Comparison of ENCODE assay signal across 1 cellular context in genomic region chr2:202687276-202687675, GRCh38.
A peak's percentile ranks its signal among the peaks of the same experiment; 100 is the strongest.
TF ChIP-seq lines count a peak whose summit lies in the region.

No MANE protein-coding gene starts in this region.

TF ChIP-seq in HepG2, 621 proteins besides CTCF, POLR2A, EP300 and RAD21 (continued from another document):
- TF ChIP-seq TERF1 (CRISPR knock-in tag; IDR thresholded peaks at IDR 0.05): no peak
- TF ChIP-seq ZNF484 (CRISPR knock-in tag; IDR thresholded peaks at IDR 0.05; ENCODE audit: borderline replicate concordance, low read depth): no peak
- TF ChIP-seq CHCHD3 (CRISPR knock-in tag; IDR thresholded peaks at IDR 0.05): no peak
- TF ChIP-seq, protein P1, sequence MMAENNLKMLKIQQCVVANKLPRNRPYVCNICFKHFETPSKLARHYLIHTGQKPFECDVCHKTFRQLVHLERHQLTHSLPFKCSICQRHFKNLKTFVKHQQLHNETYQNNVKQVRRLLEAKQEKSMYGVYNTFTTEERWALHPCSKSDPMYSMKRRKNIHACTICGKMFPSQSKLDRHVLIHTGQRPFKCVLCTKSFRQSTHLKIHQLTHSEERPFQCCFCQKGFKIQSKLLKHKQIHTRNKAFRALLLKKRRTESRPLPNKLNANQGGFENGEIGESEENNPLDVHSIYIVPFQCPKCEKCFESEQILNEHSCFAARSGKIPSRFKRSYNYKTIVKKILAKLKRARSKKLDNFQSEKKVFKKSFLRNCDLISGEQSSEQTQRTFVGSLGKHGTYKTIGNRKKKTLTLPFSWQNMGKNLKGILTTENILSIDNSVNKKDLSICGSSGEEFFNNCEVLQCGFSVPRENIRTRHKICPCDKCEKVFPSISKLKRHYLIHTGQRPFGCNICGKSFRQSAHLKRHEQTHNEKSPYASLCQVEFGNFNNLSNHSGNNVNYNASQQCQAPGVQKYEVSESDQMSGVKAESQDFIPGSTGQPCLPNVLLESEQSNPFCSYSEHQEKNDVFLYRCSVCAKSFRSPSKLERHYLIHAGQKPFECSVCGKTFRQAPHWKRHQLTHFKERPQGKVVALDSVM (CRISPR knock-in tag; IDR thresholded peaks at IDR 0.05): peak; percentile 37; the same call in 1 of the 2 replicates
- TF ChIP-seq ZBTB1 (CRISPR knock-in tag; IDR thresholded peaks at IDR 0.05; ENCODE audit: borderline replicate concordance): no peak
- peak; percentile 83 to 87 for TF ChIP-seq NR2F1 (CRISPR knock-in tag; IDR thresholded peaks at IDR 0.05)
- TF ChIP-seq KLF11 (CRISPR knock-in tag; IDR thresholded peaks at IDR 0.05): no peak
- TF ChIP-seq U2AF2 (IDR thresholded peaks at IDR 0.05; ENCODE audit: low read depth, low read length): no peak
- no peak for TF ChIP-seq MIER3 (CRISPR knock-in tag; IDR thresholded peaks at IDR 0.05; ENCODE audit: borderline replicate concordance)
- no peak for TF ChIP-seq FOXP1 (IDR thresholded peaks at IDR 0.05)
- peak; percentile 41; the same call in 1 of the 2 replicates for TF ChIP-seq FOXP1 (CRISPR knock-in tag; IDR thresholded peaks at IDR 0.05)
- TF ChIP-seq HOMEZ (CRISPR knock-in tag; IDR thresholded peaks at IDR 0.05; ENCODE audit: low read depth): peak; percentile 75; the same call in 1 of the 2 replicates
- 0 out of 2 replicates have a peak, but pooled peaks have one; percentile 22 for TF ChIP-seq FOXP4 (CRISPR knock-in tag; IDR thresholded peaks at IDR 0.05)
- TF ChIP-seq NKX3-1 (CRISPR knock-in tag; IDR thresholded peaks at IDR 0.05): no peak
- TF ChIP-seq ZBTB21 (CRISPR knock-in tag; IDR thresholded peaks at IDR 0.05): 0 out of 2 replicates have a peak, but pooled peaks have one; percentile 31
- 0 out of 2 replicates have a peak, but pooled peaks have one; percentile 22 for TF ChIP-seq ERF (CRISPR knock-in tag; IDR thresholded peaks at IDR 0.05)
- TF ChIP-seq ZBTB49 (CRISPR knock-in tag; IDR thresholded peaks at IDR 0.05; ENCODE audit: borderline replicate concordance): no peak
- no peak for TF ChIP-seq MYPOP (CRISPR knock-in tag; IDR thresholded peaks at IDR 0.05)
- no peak for TF ChIP-seq ZSCAN20 (CRISPR knock-in tag; IDR thresholded peaks at IDR 0.05; ENCODE audit: borderline replicate concordance)
- TF ChIP-seq TEAD3 (CRISPR knock-in tag; optimal IDR thresholded peaks at IDR 0.05; ENCODE audit: borderline replicate concordance): peak; percentile 43
- no peak for TF ChIP-seq CREB1 (IDR thresholded peaks at IDR 0.05)
- TF ChIP-seq CREB1 (CRISPR knock-in tag; IDR thresholded peaks at IDR 0.05): no peak
- peak; percentile 61 for TF ChIP-seq ZMYM4 (CRISPR knock-in tag; IDR thresholded peaks at IDR 0.05)
- TF ChIP-seq NCOA2 (CRISPR knock-in tag; IDR thresholded peaks at IDR 0.05): peak; percentile 29; the same call in 1 of the 2 replicates
- TF ChIP-seq ZNF629 (CRISPR knock-in tag; conservative IDR thresholded peaks at IDR 0.05): no peak
- no peak for TF ChIP-seq E2F2 (CRISPR knock-in tag; IDR thresholded peaks at IDR 0.05; ENCODE audit: borderline replicate concordance)
- peak; percentile 63 for TF ChIP-seq GATAD2A (CRISPR knock-in tag; IDR thresholded peaks at IDR 0.05)
- TF ChIP-seq, protein P2, sequence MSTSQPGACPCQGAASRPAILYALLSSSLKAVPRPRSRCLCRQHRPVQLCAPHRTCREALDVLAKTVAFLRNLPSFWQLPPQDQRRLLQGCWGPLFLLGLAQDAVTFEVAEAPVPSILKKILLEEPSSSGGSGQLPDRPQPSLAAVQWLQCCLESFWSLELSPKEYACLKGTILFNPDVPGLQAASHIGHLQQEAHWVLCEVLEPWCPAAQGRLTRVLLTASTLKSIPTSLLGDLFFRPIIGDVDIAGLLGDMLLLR (CRISPR knock-in tag; IDR thresholded peaks at IDR 0.05): no peak
- peak; percentile 47; the same call in 1 of the 2 replicates for TF ChIP-seq BCL6 (CRISPR knock-in tag; IDR thresholded peaks at IDR 0.05)
- TF ChIP-seq CEBPB (IDR thresholded peaks at IDR 0.05; ENCODE audit: borderline replicate concordance, low read depth, low read length): peak; percentile 70; the same call in 1 of the 2 replicates
